ENCODE assay signal across 23 cellular contexts in the genomic region with DNA sequence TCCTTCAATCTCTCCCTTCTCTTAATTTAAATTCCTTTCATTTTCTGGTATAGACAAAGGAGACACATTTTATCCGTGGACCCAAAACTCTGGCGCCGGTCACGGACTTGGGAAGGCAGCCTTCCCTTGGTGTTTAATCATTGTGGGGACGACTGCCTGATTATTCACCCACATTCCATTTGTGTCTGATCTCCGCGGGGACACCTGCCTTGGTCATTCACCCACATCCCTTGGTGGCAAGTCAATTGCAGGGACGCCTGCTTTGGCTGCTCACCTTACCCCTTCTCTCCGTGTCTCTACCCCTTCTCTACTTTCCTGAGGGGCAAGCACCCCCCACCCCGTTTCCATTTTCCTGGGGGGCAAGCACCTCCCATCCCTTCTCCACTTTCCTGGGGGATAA. TPM values are rescaled to one million over a fixed set of nuclear protein-coding genes. Genes with fewer than 3 reads are reported as not detected.
"Had no signal": no experiment of that assay in that cellular context is flagged by ENCODE, and none has a peak within 500 bp of the region (broad histone marks: within the 10 kb centered on the region; RNA-seq: fewer than 3 reads in every experiment).

No MANE protein-coding gene starts in this region.

RNA-seq across cellular contexts. Expression of gene FUT3, which starts 3.4 kb away (rescaled TPM):
- total RNA-seq: heart left ventricle; left ventricle myocardium inferior; natural killer cell treated with Interleukin-12 subunit alpha and Interleukin-12 subunit beta and Interleukin-15 and Interleukin-18, amount 100 ng/mL, for 72 hours; omental fat pad; progenitor cell of endocrine pancreas; pulmonary artery endothelial cell; right cardiac atrium; sciatic nerve had no signal
- polyA plus RNA-seq: immature natural killer cell; naive thymus-derived CD4-positive, alpha-beta T cell; right cardiac atrium had no signal

RNA-seq across cellular contexts. Expression of gene FUT6, which starts 8.3 kb away (rescaled TPM):
- total RNA-seq: heart left ventricle; left ventricle myocardium inferior; mesothelial cell of epicardium; mononuclear cell; naive thymus-derived CD4-positive, alpha-beta T cell; natural killer cell treated with Interleukin-12 subunit alpha and Interleukin-12 subunit beta and Interleukin-15 and Interleukin-18, amount 100 ng/mL, for 72 hours; progenitor cell of endocrine pancreas; pulmonary artery endothelial cell; right cardiac atrium; sciatic nerve; smooth muscle cell; temporal lobe; tibial nerve; urinary bladder had no signal
- polyA plus RNA-seq: heart left ventricle; immature natural killer cell; naive thymus-derived CD4-positive, alpha-beta T cell; neural cell; ovary; right cardiac atrium; smooth muscle cell had no signal

RNA-seq across cellular contexts. Expression of gene FUT5, which starts 22.5 kb away (rescaled TPM):
- total RNA-seq: heart left ventricle; left ventricle myocardium inferior; lower leg skin; lung; natural killer cell treated with Interleukin-12 subunit alpha and Interleukin-12 subunit beta and Interleukin-15 and Interleukin-18, amount 100 ng/mL, for 72 hours; omental fat pad; progenitor cell of endocrine pancreas; pulmonary artery endothelial cell; right cardiac atrium; smooth muscle cell; temporal lobe; tibial nerve; upper lobe of left lung; urinary bladder; vagina had no signal
- polyA plus RNA-seq: heart left ventricle; immature natural killer cell; lung; naive thymus-derived CD4-positive, alpha-beta T cell; neural cell; ovary; right cardiac atrium; smooth muscle cell; thymus; urinary bladder had no signal

RNA-seq across cellular contexts. Expression of gene NRTN, which starts 43.0 kb away (rescaled TPM):
- total RNA-seq: natural killer cell treated with Interleukin-12 subunit alpha and Interleukin-12 subunit beta and Interleukin-15 and Interleukin-18, amount 100 ng/mL, for 72 hours; omental fat pad; sciatic nerve; tibial nerve had no signal
